Comparison of ENCODE assay signal across 2 cellular contexts in genomic region chr15:68537097-68537496, GRCh38.
A peak's percentile ranks its signal among the peaks of the same experiment; 100 is the strongest.
TF ChIP-seq lines count a peak whose summit lies in the region.

No MANE protein-coding gene starts in this region.

TF ChIP-seq in HepG2, 621 proteins besides CTCF, POLR2A, EP300 and RAD21:
- 0 out of 2 replicates have a peak, but pooled peaks have one; percentile 28 for TF ChIP-seq THAP11 (CRISPR knock-in tag; IDR thresholded peaks at IDR 0.05)
- TF ChIP-seq ZNF20 (CRISPR knock-in tag; IDR thresholded peaks at IDR 0.05), result no peak
- TF ChIP-seq ZNF143 (CRISPR knock-in tag; IDR thresholded peaks at IDR 0.05), result peak; percentile 31; the same call in 1 of the 2 replicates

TF ChIP-seq in K562, 482 proteins besides CTCF, POLR2A, EP300 and RAD21:
- TF ChIP-seq ZNF143 (CRISPR knock-in tag; IDR thresholded peaks at IDR 0.05), result peak; percentile 32; the same call in 1 of the 2 replicates
- TF ChIP-seq NR1H2 (CRISPR knock-in tag; IDR thresholded peaks at IDR 0.05), result no peak
- no peak for TF ChIP-seq ZSCAN32 (CRISPR knock-in tag; IDR thresholded peaks at IDR 0.05)
- TF ChIP-seq ADNP (tag; IDR thresholded peaks at IDR 0.05), result no peak
- TF ChIP-seq PYGO2 (tag; IDR thresholded peaks at IDR 0.05), result no peak
- no peak for TF ChIP-seq ZBTB17 (CRISPR knock-in tag; IDR thresholded peaks at IDR 0.05)
- TF ChIP-seq ZNF512 (tag; IDR thresholded peaks at IDR 0.05), result no peak
- no peak for TF ChIP-seq SAFB (IDR thresholded peaks at IDR 0.05; ENCODE audit: borderline replicate concordance, low read depth, low read length)
- no peak for TF ChIP-seq ZNF121 (CRISPR knock-in tag; conservative IDR thresholded peaks at IDR 0.05)
- TF ChIP-seq, protein P1, sequence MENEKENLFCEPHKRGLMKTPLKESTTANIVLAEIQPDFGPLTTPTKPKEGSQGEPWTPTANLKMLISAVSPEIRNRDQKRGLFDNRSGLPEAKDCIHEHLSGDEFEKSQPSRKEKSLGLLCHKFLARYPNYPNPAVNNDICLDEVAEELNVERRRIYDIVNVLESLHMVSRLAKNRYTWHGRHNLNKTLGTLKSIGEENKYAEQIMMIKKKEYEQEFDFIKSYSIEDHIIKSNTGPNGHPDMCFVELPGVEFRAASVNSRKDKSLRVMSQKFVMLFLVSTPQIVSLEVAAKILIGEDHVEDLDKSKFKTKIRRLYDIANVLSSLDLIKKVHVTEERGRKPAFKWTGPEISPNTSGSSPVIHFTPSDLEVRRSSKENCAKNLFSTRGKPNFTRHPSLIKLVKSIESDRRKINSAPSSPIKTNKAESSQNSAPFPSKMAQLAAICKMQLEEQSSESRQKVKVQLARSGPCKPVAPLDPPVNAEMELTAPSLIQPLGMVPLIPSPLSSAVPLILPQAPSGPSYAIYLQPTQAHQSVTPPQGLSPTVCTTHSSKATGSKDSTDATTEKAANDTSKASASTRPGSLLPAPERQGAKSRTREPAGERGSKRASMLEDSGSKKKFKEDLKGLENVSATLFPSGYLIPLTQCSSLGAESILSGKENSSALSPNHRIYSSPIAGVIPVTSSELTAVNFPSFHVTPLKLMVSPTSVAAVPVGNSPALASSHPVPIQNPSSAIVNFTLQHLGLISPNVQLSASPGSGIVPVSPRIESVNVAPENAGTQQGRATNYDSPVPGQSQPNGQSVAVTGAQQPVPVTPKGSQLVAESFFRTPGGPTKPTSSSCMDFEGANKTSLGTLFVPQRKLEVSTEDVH (IDR thresholded peaks at IDR 0.05; ENCODE audit: low read depth, partially characterized antibody), result no peak
- TF ChIP-seq ZC3H8 (IDR thresholded peaks at IDR 0.05), result no peak
- TF ChIP-seq NR3C1 (CRISPR knock-in tag; IDR thresholded peaks at IDR 0.05), result no peak
- no peak for TF ChIP-seq ZZZ3 (IDR thresholded peaks at IDR 0.05)
- peak; percentile 45; the same call in 1 of the 2 replicates for TF ChIP-seq HCFC1 (IDR thresholded peaks at IDR 0.05; ENCODE audit: low read depth, low read length)
- TF ChIP-seq MBD2 (IDR thresholded peaks at IDR 0.05; ENCODE audit: borderline replicate concordance, low read depth), result no peak
- no peak for TF ChIP-seq EZH2 (IDR thresholded peaks at IDR 0.05; ENCODE audit: borderline replicate concordance, low read depth, low read length)
- no peak for TF ChIP-seq NR0B1 (IDR thresholded peaks at IDR 0.05; ENCODE audit: partially characterized antibody)
- no peak for TF ChIP-seq JUND (IDR thresholded peaks at IDR 0.05; ENCODE audit: borderline replicate concordance, low read depth, low read length)
- no peak for TF ChIP-seq JUND (tag; IDR thresholded peaks at IDR 0.05; ENCODE audit: borderline replicate concordance, low read depth, low read length)
- TF ChIP-seq, protein P2, sequence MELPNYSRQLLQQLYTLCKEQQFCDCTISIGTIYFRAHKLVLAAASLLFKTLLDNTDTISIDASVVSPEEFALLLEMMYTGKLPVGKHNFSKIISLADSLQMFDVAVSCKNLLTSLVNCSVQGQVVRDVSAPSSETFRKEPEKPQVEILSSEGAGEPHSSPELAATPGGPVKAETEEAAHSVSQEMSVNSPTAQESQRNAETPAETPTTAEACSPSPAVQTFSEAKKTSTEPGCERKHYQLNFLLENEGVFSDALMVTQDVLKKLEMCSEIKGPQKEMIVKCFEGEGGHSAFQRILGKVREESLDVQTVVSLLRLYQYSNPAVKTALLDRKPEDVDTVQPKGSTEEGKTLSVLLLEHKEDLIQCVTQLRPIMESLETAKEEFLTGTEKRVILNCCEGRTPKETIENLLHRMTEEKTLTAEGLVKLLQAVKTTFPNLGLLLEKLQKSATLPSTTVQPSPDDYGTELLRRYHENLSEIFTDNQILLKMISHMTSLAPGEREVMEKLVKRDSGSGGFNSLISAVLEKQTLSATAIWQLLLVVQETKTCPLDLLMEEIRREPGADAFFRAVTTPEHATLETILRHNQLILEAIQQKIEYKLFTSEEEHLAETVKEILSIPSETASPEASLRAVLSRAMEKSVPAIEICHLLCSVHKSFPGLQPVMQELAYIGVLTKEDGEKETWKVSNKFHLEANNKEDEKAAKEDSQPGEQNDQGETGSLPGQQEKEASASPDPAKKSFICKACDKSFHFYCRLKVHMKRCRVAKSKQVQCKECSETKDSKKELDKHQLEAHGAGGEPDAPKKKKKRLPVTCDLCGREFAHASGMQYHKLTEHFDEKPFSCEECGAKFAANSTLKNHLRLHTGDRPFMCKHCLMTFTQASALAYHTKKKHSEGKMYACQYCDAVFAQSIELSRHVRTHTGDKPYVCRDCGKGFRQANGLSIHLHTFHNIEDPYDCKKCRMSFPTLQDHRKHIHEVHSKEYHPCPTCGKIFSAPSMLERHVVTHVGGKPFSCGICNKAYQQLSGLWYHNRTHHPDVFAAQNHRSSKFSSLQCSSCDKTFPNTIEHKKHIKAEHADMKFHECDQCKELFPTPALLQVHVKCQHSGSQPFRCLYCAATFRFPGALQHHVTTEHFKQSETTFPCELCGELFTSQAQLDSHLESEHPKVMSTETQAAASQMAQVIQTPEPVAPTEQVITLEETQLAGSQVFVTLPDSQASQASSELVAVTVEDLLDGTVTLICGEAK (IDR thresholded peaks at IDR 0.05), result peak; percentile 77
- TF ChIP-seq, protein P2 (CRISPR knock-in tag; IDR thresholded peaks at IDR 0.05), result no peak
- TF ChIP-seq ZNF644 (tag; IDR thresholded peaks at IDR 0.05; ENCODE audit: low read depth), result no peak
- TF ChIP-seq ZBTB7A (IDR thresholded peaks at IDR 0.05; ENCODE audit: borderline replicate concordance, control insufficient read depth, low read depth, low read length), result no peak
